In the genomic region with DNA sequence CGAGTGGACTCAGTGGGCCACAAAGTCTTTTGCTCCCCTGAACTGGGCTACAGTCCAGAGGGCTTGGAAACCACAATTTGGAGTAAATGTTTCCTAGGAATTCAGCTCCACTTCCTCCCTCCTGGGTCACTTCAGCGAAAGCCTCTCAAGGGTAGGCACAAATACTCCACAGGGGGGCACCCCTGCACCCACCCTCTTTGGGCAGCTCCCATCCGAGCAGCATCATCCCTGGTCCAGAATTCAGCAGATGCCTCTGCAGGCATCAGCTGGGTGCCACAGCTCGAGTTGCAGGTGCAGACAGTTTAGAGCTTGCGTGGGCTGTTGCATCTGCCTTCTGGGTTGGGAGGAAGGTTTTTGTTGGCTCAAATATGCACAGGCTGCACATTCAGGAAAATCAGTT, we compare ENCODE assay signal across 9 cellular contexts. TPM values are rescaled to one million over a fixed set of nuclear protein-coding genes. Genes with fewer than 3 reads are reported as not detected.
DNase-seq lines count a peak whose midpoint lies in the region; ATAC-seq and TF ChIP-seq lines count a peak whose summit lies in the region.
"Had no signal": no experiment of that assay in that cellular context is flagged by ENCODE, and none has a peak within 500 bp of the region (broad histone marks: within the 10 kb centered on the region; RNA-seq: fewer than 3 reads in every experiment).

No MANE protein-coding gene starts in this region.

- in situ Hi-C loops in ACHN (cut with HindIII; ENCODE audit: low pct_ligation_motif_present, low pct_unique_long_range_greater_than_20kb, low sequenced_read_pairs) = no loop called here

- H3K4me1 ChIP-seq in NT2/D1 (ENCODE audit: insufficient read depth, insufficient read length) (peaks cover 8% of the 10 kb centered on the region), foreskin keratinocyte (no peaks in the 10 kb centered on the region)

- DNase-seq in ACHN (peak; percentile 35), GM03348 (ENCODE audit: low spot score) (peak; percentile 27), NT2/D1 (ENCODE audit: low read depth, low spot score) (peak; percentile 55), foreskin keratinocyte (no peak), DMS79 (lab: John Stamatoyannopoulos, UW) (no peak), retina (no peak), dedifferentiated amniotic fluid mesenchymal stem cell (ENCODE audit: extremely low spot score) (no peak), NCI-H187 (lab: John Stamatoyannopoulos, UW) (no peak)
- DNase-seq: T-helper 2 cell had no signal

- TF ChIP-seq CTCF in foreskin keratinocyte (conservative IDR thresholded peaks at IDR 0.05) = peak; percentile 60

- peaks cover 11% of the 10 kb centered on the region for H3K27me3 ChIP-seq in NT2/D1 (ENCODE audit: insufficient read depth, insufficient read length)
- peaks cover 49% of the 10 kb centered on the region for H3K27me3 ChIP-seq in foreskin keratinocyte

- H3K9ac ChIP-seq in NT2/D1 (ENCODE audit: insufficient read length, low read depth) = no peak overlapping the region

- H3K27ac ChIP-seq in foreskin keratinocyte = no peak overlapping the region

- no peak overlapping the region for H3K4me3 ChIP-seq in NT2/D1 (ENCODE audit: insufficient read length, low read depth)

- no peaks in the 10 kb centered on the region for H3K9me3 ChIP-seq in NT2/D1 (ENCODE audit: insufficient read depth, low read length)

- H3K36me3 ChIP-seq in NT2/D1 (ENCODE audit: insufficient read depth, insufficient read length, low read length) = no peaks in the 10 kb centered on the region

- ATAC-seq in foreskin keratinocyte = peak; percentile 54

RNA-seq across cellular contexts. Expression of a gene that starts 25.0 kb away (rescaled TPM):
- under 0.01 and 0.20 TPM in 2 replicates for total RNA-seq in foreskin keratinocyte
- polyA plus RNA-seq in foreskin keratinocyte = 0.03 TPM in 1 of 2 replicates, not detected in the other

Comparison
In these comparisons a context has a peak if more than half of its experiments do, and no peak if none do; other contexts are left out.
1. DNase-seq: peak in ACHN (single experiment), GM03348 (single experiment) and NT2/D1 (single experiment); none in foreskin keratinocyte (0 of 2), DMS79 (single experiment), retina (single experiment), dedifferentiated amniotic fluid mesenchymal stem cell (single experiment) and NCI-H187 (0 of 2).